In the genomic region with DNA sequence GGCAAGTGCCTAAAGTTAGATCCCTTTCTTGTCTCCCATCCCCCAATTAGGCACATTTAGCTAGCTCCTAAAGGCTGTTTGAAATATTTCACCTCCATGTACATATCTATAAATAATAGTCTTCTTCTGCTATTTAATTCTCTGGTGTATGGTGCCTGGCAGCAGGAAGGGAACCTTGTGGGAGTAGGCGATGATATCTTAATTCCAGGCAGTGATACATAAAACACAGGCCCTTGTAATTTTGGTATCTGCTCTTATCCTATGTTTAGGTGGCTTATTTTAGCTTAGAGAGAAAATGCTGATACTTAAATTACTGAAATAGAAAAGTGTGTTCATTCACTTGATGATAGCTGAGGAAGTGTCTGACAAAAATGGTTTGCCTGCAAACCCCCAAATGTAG, we compare ENCODE assay signal across 28 cellular contexts.
"Had no signal": no experiment of that assay in that cellular context is flagged by ENCODE, and none has a peak within 500 bp of the region (broad histone marks: within the 10 kb centered on the region; RNA-seq: fewer than 3 reads in every experiment).

No MANE protein-coding gene starts in this region.

- ATAC-seq: activated CD4-positive, CD25-positive, alpha-beta regulatory T cell treated with anti-CD3 and anti-CD28 coated beads, Interleukin-2, amount 50 U/mL, for 24 hours; activated CD8-positive, alpha-beta T cell treated with anti-CD3 and anti-CD28 coated beads for 36 hours; activated naive CD8-positive, alpha-beta T cell treated with anti-CD3 and anti-CD28 coated beads, Interleukin-2, amount 50 U/mL, for 24 hours; activated T-cell treated with anti-CD3 and anti-CD28 coated beads, Interleukin-2, amount 50 U/mL, for 4 hours; activated T-helper 17 cell treated with anti-CD3 and anti-CD28 coated beads, Interleukin-2, amount 50 U/mL, for 72 hours; T-helper 17 cell had no signal

- DNase-seq: activated B cell treated with CpG ODN at 0.5 μM for 24 hours; activated CD4-positive, alpha-beta T cell treated with anti-CD3 and anti-CD28 coated beads for 48 hours; activated CD4-positive, alpha-beta T cell treated with anti-CD3 and anti-CD28 coated beads, Interleukin-2, amount 50 U/mL, for 1 hour; activated CD4-positive, alpha-beta T cell treated with anti-CD3 and anti-CD28 coated beads, Interleukin-2, amount 50 U/mL, for 48 hours; activated CD8-positive, alpha-beta memory T cell treated with anti-CD3 and anti-CD28 coated beads for 24 hours; activated CD8-positive, alpha-beta T cell treated with anti-CD3 and anti-CD28 coated beads for 36 hours; activated effector memory CD4-positive, alpha-beta T cell treated with Interleukin-2 at 50 U/mL for 16 hours; activated gamma-delta T cell treated with Interleukin-2 at 50 U/mL for 16 hours; activated naive CD4-positive, alpha-beta T cell treated with anti-CD3 and anti-CD28 coated beads for 36 hours; activated naive CD8-positive, alpha-beta T cell treated with anti-CD3 and anti-CD28 coated beads for 36 hours; activated naive CD8-positive, alpha-beta T cell treated with anti-CD3 and anti-CD28 coated beads, Interleukin-2, amount 50 U/mL, for 24 hours; activated T-cell treated with anti-CD3 and anti-CD28 coated beads, Interleukin-2, amount 50 U/mL, for 4 hours; adrenal gland; amygdala; central memory CD4-positive, alpha-beta T cell; cerebellar nuclear complex; colonic mucosa; effector CD8-positive, alpha-beta T cell; foreskin fibroblast; head of caudate nucleus; T-helper 1 cell; T-helper 17 cell; T1000; WERI-Rb-1 had no signal

- H3K4me1 ChIP-seq: adrenal gland, ascending aorta, colonic mucosa had no signal

- H3K27me3 ChIP-seq: adrenal gland, ascending aorta, colonic mucosa had no signal

- H3K4me3 ChIP-seq: adrenal gland, ascending aorta, colonic mucosa had no signal

- H3K9me3 ChIP-seq: adrenal gland, ascending aorta, colonic mucosa had no signal

- H3K27ac ChIP-seq: adrenal gland, ascending aorta, colonic mucosa, epithelial cell of prostate, WERI-Rb-1 had no signal

- H3K36me3 ChIP-seq: adrenal gland, ascending aorta, colonic mucosa had no signal
